ENCODE assay signal across 11 cellular contexts in genomic region chr1:244952940-244953339, GRCh38.
DNase-seq lines count a peak whose midpoint lies in the region; ATAC-seq, FAIRE-seq and TF ChIP-seq lines count a peak whose summit lies in the region.
"Had no signal": no experiment of that assay in that cellular context is flagged by ENCODE, and none has a peak within 500 bp of the region (broad histone marks: within the 10 kb centered on the region; RNA-seq: fewer than 3 reads in every experiment).

No MANE protein-coding gene starts in this region.

- H3K4me1 ChIP-seq in esophagus squamous epithelium: no peaks in the 10 kb centered on the region

- peak; percentile 80 for DNase-seq in kidney tubule cell (ENCODE audit: low spot score)
- no peak for DNase-seq in esophagus squamous epithelium (lab: John Stamatoyannopoulos, UW)
- DNase-seq in urothelium cell line (ENCODE audit: low spot score): no peak
- DNase-seq in H7: no peak
- no peak for DNase-seq in SW480 (ENCODE audit: low spot score)
- DNase-seq: stimulated activated CD4-positive, alpha-beta T cell treated with anti-CD3 and anti-CD28 coated beads, Interleukin-1b, Interleukin-23, amount 100 ng/mL, for 48 hours had no signal

- peak; percentile 78 for ATAC-seq in GM18858 (IDR thresholded peaks at IDR 0.05; ENCODE audit: unreplicated experiment)
- ATAC-seq in GM21619 (IDR thresholded peaks at IDR 0.05; ENCODE audit: unreplicated experiment): peak; percentile 94
- peak; percentile 95 for ATAC-seq in HG03457 (IDR thresholded peaks at IDR 0.05; ENCODE audit: unreplicated experiment)
- ATAC-seq: activated T-helper 17 cell treated with anti-CD3 and anti-CD28 coated beads, Interleukin-2, amount 50 U/mL, for 72 hours; SK-N-SH treated with all-trans-retinoic acid at 6 μM for 48 hours had no signal

- intact Hi-C loops in esophagus squamous epithelium (cut with DNase I): no loop called here

- no peaks in the 10 kb centered on the region for H3K36me3 ChIP-seq in esophagus squamous epithelium
- H3K36me3 ChIP-seq in H7 (replicated peaks; ENCODE audit: control insufficient read depth, insufficient read depth, low read length): no peaks in the 10 kb centered on the region

- 37 to 55% methylated on average over 8 of the region's 8 CpGs for WGBS in esophagus squamous epithelium, 2 donors

- H3K27ac ChIP-seq in esophagus squamous epithelium: no peak overlapping the region

- H3K4me3 ChIP-seq in esophagus squamous epithelium: no peak overlapping the region
- H3K4me3 ChIP-seq in H7 (ENCODE audit: insufficient read depth, low read depth, low read length): no peak overlapping the region

- no peak for TF ChIP-seq POLR2A in esophagus squamous epithelium (IDR thresholded peaks at IDR 0.05)

- H3K9me3 ChIP-seq in esophagus squamous epithelium: no peaks in the 10 kb centered on the region

- H3K27me3 ChIP-seq in esophagus squamous epithelium: no peaks in the 10 kb centered on the region
- H3K27me3 ChIP-seq in H7 (ENCODE audit: control insufficient read depth, insufficient read depth, low read length): no peaks in the 10 kb centered on the region

- no peak for TF ChIP-seq CTCF in esophagus squamous epithelium (IDR thresholded peaks at IDR 0.05)

- FAIRE-seq in urothelium cell line (lab: Jason Lieb, UNC): no peak
